In the genomic region with DNA sequence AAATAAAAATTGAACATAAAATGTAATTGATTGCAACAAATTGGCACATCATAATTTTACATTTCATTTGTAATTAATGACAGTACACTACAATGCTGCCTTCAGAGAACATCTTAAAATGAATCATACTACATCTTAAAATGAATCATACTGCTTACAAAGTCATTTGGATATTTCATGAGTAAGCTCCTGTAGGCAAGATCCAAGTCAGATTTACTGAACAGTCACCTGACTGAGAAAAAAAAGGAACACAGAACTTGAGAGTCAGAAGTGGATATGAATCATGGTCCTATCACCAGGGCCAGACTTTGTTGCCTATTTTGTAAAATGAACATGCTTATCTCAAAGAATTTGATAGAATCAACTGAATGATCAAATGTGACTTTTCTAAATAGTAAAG, we compare ENCODE assay signal across 8 cellular contexts. TPM values are rescaled to one million over a fixed set of nuclear protein-coding genes. Genes with fewer than 3 reads are reported as not detected.
A peak's percentile ranks its signal among the peaks of the same experiment; 100 is the strongest.
DNase-seq lines count a peak whose midpoint lies in the region; ATAC-seq and TF ChIP-seq lines count a peak whose summit lies in the region.

No MANE protein-coding gene starts in this region.

- no peaks in the 10 kb centered on the region for H3K27me3 Mint-ChIP-seq in brain

- ATAC-seq in GM18868 (IDR thresholded peaks at IDR 0.05; ENCODE audit: unreplicated experiment) (peak; percentile 91), HG03565 (IDR thresholded peaks at IDR 0.05; ENCODE audit: unreplicated experiment) (peak; percentile 82)

- DNase-seq in 8988T = peak; percentile 45
- DNase-seq in skeletal muscle cell (ENCODE audit: low read depth) = peak; percentile 80
- DNase-seq in NCI-H2107 treated with DMSO at 0.1 percent for 48 hours (lab: John Stamatoyannopoulos, UW; ENCODE audit: unreplicated experiment) = no peak
- no peak for DNase-seq in stimulated activated CD4-positive, alpha-beta T cell treated with anti-CD3 and anti-CD28 coated beads, Interleukin-15, amount 100 ng/mL, for 24 hours
- no peak for DNase-seq in ecto neural progenitor cell (ENCODE audit: low spot score)

- no peaks in the 10 kb centered on the region for H3K9me3 Mint-ChIP-seq in brain

- peaks cover 8% of the 10 kb centered on the region for H3K4me1 Mint-ChIP-seq in brain

- no peak overlapping the region for H3K4me3 ChIP-seq in skeletal muscle cell (ENCODE audit: low read depth, low read length)

- no peak for TF ChIP-seq CTCF in brain (conservative IDR thresholded peaks at IDR 0.05)

- peaks cover 75% of the 10 kb centered on the region for H3K36me3 Mint-ChIP-seq in brain

- peak overlapping the region in 3 of 5 experiments; percentile 25 to 80 (median 43) for H3K27ac Mint-ChIP-seq in brain

- H3K4me3 Mint-ChIP-seq in brain = no peak overlapping the region

RNA-seq across cellular contexts. Expression of gene FBLN5, which starts 32.7 kb away (rescaled TPM):
- polyA plus RNA-seq in brain (ENCODE audit: insufficient read depth, low read depth, low replicate concordance) = 10.2 TPM

RNA-seq across cellular contexts. Expression of gene TRIP11, which starts 59.7 kb away (rescaled TPM):
- polyA plus RNA-seq in brain (ENCODE audit: insufficient read depth, low read depth, low replicate concordance) = 2.0 TPM

Comparison
In these comparisons a context has a peak if more than half of its experiments do, and no peak if none do; other contexts are left out.
1. DNase-seq: peak in 8988T (single experiment) and skeletal muscle cell (single experiment); none in NCI-H2107 treated with DMSO at 0.1 percent for 48 hours (single experiment), stimulated activated CD4-positive, alpha-beta T cell treated with anti-CD3 and anti-CD28 coated beads, Interleukin-15, amount 100 ng/mL, for 24 hours (single experiment) and ecto neural progenitor cell (single experiment).